ENCODE assay signal across 10 cellular contexts in the genomic region with DNA sequence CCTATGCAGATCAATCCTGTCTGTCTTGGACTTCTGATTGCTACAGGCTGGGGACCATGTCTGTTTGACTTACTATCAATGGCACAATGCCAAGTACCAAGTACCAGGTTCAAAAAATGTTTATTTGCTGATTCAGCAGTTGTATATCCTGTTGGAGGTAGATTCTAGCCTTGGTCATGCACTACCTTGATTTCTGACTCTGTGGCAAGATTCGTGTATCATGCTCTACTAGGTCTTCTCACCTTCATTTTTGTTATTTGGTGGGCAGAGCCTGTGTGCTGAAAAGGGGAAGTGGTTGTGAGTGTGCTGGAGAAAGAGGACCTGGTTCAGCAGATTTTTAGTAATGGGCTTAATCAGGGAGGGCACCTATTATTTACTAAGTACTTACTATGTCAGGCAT.
A peak's percentile ranks its signal among the peaks of the same experiment; 100 is the strongest.
DNase-seq lines count a peak whose midpoint lies in the region; ATAC-seq and TF ChIP-seq lines count a peak whose summit lies in the region.
"Had no signal": no experiment of that assay in that cellular context is flagged by ENCODE, and none has a peak within 500 bp of the region (broad histone marks: within the 10 kb centered on the region; RNA-seq: fewer than 3 reads in every experiment).

No MANE protein-coding gene starts in this region.

- TF ChIP-seq CTCF in SU-DHL-6 (IDR thresholded peaks at IDR 0.05; ENCODE audit: insufficient read depth, low read length, poor library complexity, severe bottlenecking) (no peak), gastrocnemius medialis (IDR thresholded peaks at IDR 0.05 in 4 of 5, conservative IDR thresholded peaks at IDR 0.05 in 1 of 5) (no peak), dorsolateral prefrontal cortex (IDR thresholded peaks at IDR 0.05 in 54 of 56, conservative IDR thresholded peaks at IDR 0.05 in 2 of 56; ENCODE audit: low read depth in 1 of 56, partially characterized antibody in 56 of 56) (no peak)

- H3K27ac ChIP-seq in SU-DHL-6 (ENCODE audit: low read depth, low read length) (no peak overlapping the region), gastrocnemius medialis (no peak overlapping the region), dorsolateral prefrontal cortex (no peak overlapping the region)

- H3K79me2 ChIP-seq in SU-DHL-6 (ENCODE audit: insufficient read depth, low read length): no peaks in the 10 kb centered on the region

- H3K9me3 ChIP-seq in SU-DHL-6 (ENCODE audit: insufficient read depth, low read length) (no peaks in the 10 kb centered on the region), gastrocnemius medialis (no peaks in the 10 kb centered on the region)

- DNase-seq in gastrocnemius medialis (no peak), HuH-7.5 (ENCODE audit: low spot score) (no peak), COR-L47 (lab: John Stamatoyannopoulos, UW) (no peak), dorsolateral prefrontal cortex (no peak)
- DNase-seq: DND-41, Right ventricle myocardium superior had no signal

- ATAC-seq in GM18499 (IDR thresholded peaks at IDR 0.05; ENCODE audit: insufficient read depth, unreplicated experiment): peak; percentile 69
- ATAC-seq in GM21360 (IDR thresholded peaks at IDR 0.05; ENCODE audit: unreplicated experiment): peak; percentile 70
- ATAC-seq in HG03342 (IDR thresholded peaks at IDR 0.05; ENCODE audit: unreplicated experiment): peak; percentile 87
- no peak for ATAC-seq in gastrocnemius medialis

- no peaks in the 10 kb centered on the region for H3K9me2 ChIP-seq in SU-DHL-6 (replicated peaks; ENCODE audit: insufficient read depth, low read length)

- H3K4me3 ChIP-seq in SU-DHL-6 (ENCODE audit: insufficient read depth, low read length, poor library complexity, severe bottlenecking): no peak overlapping the region
- no peak overlapping the region for H3K4me3 ChIP-seq in gastrocnemius medialis
- H3K4me3 ChIP-seq in dorsolateral prefrontal cortex: no peak overlapping the region

- no peaks in the 10 kb centered on the region for H3K4me1 ChIP-seq in gastrocnemius medialis

- H3F3A ChIP-seq in SU-DHL-6 (ENCODE audit: insufficient read depth): no peaks in the 10 kb centered on the region

- H3K27me3 ChIP-seq in SU-DHL-6 (ENCODE audit: low read length): no peaks in the 10 kb centered on the region
- no peaks in the 10 kb centered on the region for H3K27me3 ChIP-seq in gastrocnemius medialis
- H3K27me3 ChIP-seq in dorsolateral prefrontal cortex: no peaks in the 10 kb centered on the region

- H3K36me3 ChIP-seq in SU-DHL-6 (ENCODE audit: low read length) (no peaks in the 10 kb centered on the region), gastrocnemius medialis (no peaks in the 10 kb centered on the region)

- peak overlapping the region; percentile 1 for H3K4me2 ChIP-seq in SU-DHL-6 (ENCODE audit: low read depth, low read length, poor library complexity, severe bottlenecking)

- in situ Hi-C loops in gastrocnemius medialis (cut with MboI; ENCODE audit: low sequenced_read_pairs in 4 of 4): no loop called here

- no peak overlapping the region for H2AFZ ChIP-seq in SU-DHL-6 (ENCODE audit: low read depth, low read length, severe bottlenecking)

- intact Hi-C loops in gastrocnemius medialis (cut with DNase I; ENCODE audit: low total_unique reads): no loop called here
- intact Hi-C loops in dorsolateral prefrontal cortex (cut with DNase I): no loop called here

- no peak for TF ChIP-seq POLR2A in gastrocnemius medialis (IDR thresholded peaks at IDR 0.05)

- no peak overlapping the region for H3K9ac ChIP-seq in SU-DHL-6 (ENCODE audit: low read length)

- no peaks in the 10 kb centered on the region for H4K20me1 ChIP-seq in SU-DHL-6 (ENCODE audit: low read depth, low read length)

Comparison
In these comparisons a context has a peak if more than half of its experiments do, and no peak if none do; other contexts are left out.
1. ATAC-seq: peak in GM18499 (single experiment), GM21360 (single experiment) and HG03342 (single experiment); none in gastrocnemius medialis (0 of 2).